Comparison of ENCODE assay signal across 8 cellular contexts in the genomic region with DNA sequence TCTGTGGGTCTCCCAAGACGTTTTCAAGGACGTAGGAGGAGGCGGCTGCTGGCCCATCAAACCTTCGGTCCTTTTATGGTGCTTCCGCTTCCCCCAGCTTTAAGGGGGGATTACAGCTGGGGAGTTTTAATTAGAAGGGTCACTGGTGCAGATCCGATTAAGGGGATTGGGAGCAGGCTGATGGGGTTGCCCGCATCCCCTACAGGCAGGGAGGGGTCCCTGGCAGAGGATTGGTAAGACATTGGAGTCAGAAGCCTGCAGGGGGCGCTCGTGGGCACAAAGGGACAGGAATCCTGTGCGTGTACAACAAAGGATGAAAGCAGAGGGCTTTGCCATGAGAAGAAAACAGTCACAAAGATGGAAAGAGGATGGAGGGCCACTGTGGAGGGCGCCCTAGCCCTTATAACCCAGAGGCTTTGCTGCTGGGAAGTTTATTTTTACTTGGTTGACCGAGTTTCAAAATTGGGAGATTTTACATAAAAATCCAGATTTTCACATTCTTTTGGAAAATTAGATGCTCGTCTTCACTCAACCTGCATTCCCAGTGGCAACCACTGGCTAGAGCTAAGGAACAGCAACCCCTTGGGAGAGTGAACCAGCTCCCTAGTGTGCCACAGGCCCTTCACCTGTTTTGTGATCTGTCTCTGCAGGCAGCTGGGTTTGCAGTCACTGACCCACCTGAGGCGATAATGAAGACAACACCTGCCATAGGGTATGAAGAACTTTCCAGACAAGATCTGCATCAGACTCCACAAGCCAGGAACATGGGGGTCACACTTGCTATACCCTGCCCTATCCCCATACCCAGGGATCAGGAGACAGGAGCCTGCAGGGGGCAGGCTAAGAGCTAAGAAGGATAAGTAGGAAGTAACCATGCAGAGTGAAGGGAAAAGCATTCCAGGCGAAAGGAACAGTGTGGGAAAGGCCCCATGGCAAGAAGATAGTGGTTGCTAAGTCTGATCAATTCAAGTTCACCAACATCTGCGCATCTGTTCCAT.
A peak's percentile ranks its signal among the peaks of the same experiment; 100 is the strongest.
DNase-seq lines count a peak whose midpoint lies in the region; ATAC-seq, FAIRE-seq and TF ChIP-seq lines count a peak whose summit lies in the region.

No MANE protein-coding gene starts in this region.

- H3K27me3 Mint-ChIP-seq in stimulated activated memory B cell treated with anti-CD40 and anti-IgM and Interleukin-4, amounts not matched to agents 10 μg/mL and 1 μg/mL and 100 μg/mL, for 72 hours: peaks cover 55% of the 10 kb centered on the region

- H3K9me2 ChIP-seq in Karpas-422 (replicated peaks; ENCODE audit: insufficient read depth, low read length): no peaks in the 10 kb centered on the region

- H3K36me3 ChIP-seq in Karpas-422 (ENCODE audit: insufficient read depth, low read length): no peaks in the 10 kb centered on the region
- no peaks in the 10 kb centered on the region for H3K36me3 ChIP-seq in SJSA1

- H3K79me2 ChIP-seq in Karpas-422 (ENCODE audit: low read length): no peaks in the 10 kb centered on the region

- DNase-seq in D721Med (ENCODE audit: insufficient read length, low spot score) (peak; percentile 57), Karpas-422 (peak; percentile 92), SJSA1 (ENCODE audit: low read depth in 1 of 2, low spot score in 2 of 2) (peak; percentile 56 to 87), head of caudate nucleus (peak; percentile 53 to 89 (median 77)), pulmonary artery endothelial cell (ENCODE audit: low read depth, low spot score) (peak; percentile 22)
- DNase-seq in activated naive CD4-positive, alpha-beta T cell treated with Interleukin-2 at 50 U/mL for 16 hours: peak; percentile 62

- H3K27ac ChIP-seq in Karpas-422 (ENCODE audit: low read length): no peak overlapping the region
- H3K27ac ChIP-seq in SJSA1: no peak overlapping the region

- peaks cover 4% of the 10 kb centered on the region for H3K9me3 Mint-ChIP-seq in stimulated activated memory B cell treated with anti-CD40 and anti-IgM and Interleukin-4, amounts not matched to agents 10 μg/mL and 1 μg/mL and 100 μg/mL, for 72 hours

- H3K27ac Mint-ChIP-seq in stimulated activated memory B cell treated with anti-CD40 and anti-IgM and Interleukin-4, amounts not matched to agents 10 μg/mL and 1 μg/mL and 100 μg/mL, for 72 hours: no peak overlapping the region

- H3K4me1 ChIP-seq in Karpas-422 (ENCODE audit: low read length) (no peaks in the 10 kb centered on the region), SJSA1 (replicated peaks) (no peaks in the 10 kb centered on the region)

- no peaks in the 10 kb centered on the region for H3K36me3 Mint-ChIP-seq in stimulated activated memory B cell treated with anti-CD40 and anti-IgM and Interleukin-4, amounts not matched to agents 10 μg/mL and 1 μg/mL and 100 μg/mL, for 72 hours

- no peaks in the 10 kb centered on the region for H3K9me3 ChIP-seq in Karpas-422 (ENCODE audit: low read length)
- no peaks in the 10 kb centered on the region for H3K9me3 ChIP-seq in SJSA1 (replicated peaks)

- H3K27me3 ChIP-seq in Karpas-422 (ENCODE audit: low read length): no peaks in the 10 kb centered on the region
- no peaks in the 10 kb centered on the region for H3K27me3 ChIP-seq in SJSA1 (replicated peaks)

- FAIRE-seq in D721Med (lab: Jason Lieb, UNC): no peak

- 0 out of 2 replicates have a peak, but pooled peaks cover 3% of the 10 kb centered on the region for H4K20me1 ChIP-seq in Karpas-422 (ENCODE audit: insufficient read depth, low read depth, low read length)

- no peaks in the 10 kb centered on the region for H3K4me1 Mint-ChIP-seq in stimulated activated memory B cell treated with anti-CD40 and anti-IgM and Interleukin-4, amounts not matched to agents 10 μg/mL and 1 μg/mL and 100 μg/mL, for 72 hours

- intact Hi-C loops in head of caudate nucleus (cut with DNase I): no loop called here

- H3K4me3 ChIP-seq in Karpas-422 (ENCODE audit: low read length): no peak overlapping the region
- no peak overlapping the region for H3K4me3 ChIP-seq in SJSA1

- no peak overlapping the region for H3K4me3 Mint-ChIP-seq in stimulated activated memory B cell treated with anti-CD40 and anti-IgM and Interleukin-4, amounts not matched to agents 10 μg/mL and 1 μg/mL and 100 μg/mL, for 72 hours

- no peak overlapping the region for H3K4me2 ChIP-seq in Karpas-422 (ENCODE audit: low read depth, low read length, poor library complexity, severe bottlenecking)

- ATAC-seq in HG02884 (IDR thresholded peaks at IDR 0.05; ENCODE audit: unreplicated experiment): no peak
- no peak for ATAC-seq in stimulated activated memory B cell treated with anti-CD40 and anti-IgM and Interleukin-4, amounts not matched to agents 10 μg/mL and 1 μg/mL and 100 μg/mL, for 72 hours

- no peak overlapping the region for H2AFZ ChIP-seq in Karpas-422 (ENCODE audit: low read length)

- H3K9ac ChIP-seq in Karpas-422 (ENCODE audit: low read length): no peak overlapping the region

- TF ChIP-seq CTCF in D721Med (IDR thresholded peaks at IDR 0.05; ENCODE audit: insufficient read depth, missing control alignments): peak; percentile 79

Comparison
In these comparisons a context has a peak if more than half of its experiments do, and no peak if none do; other contexts are left out.
1. DNase-seq: peak in every context shown above with its lines; median percentile 92 in Karpas-422; 77 in head of caudate nucleus; 72 in SJSA1; 62 in activated naive CD4-positive, alpha-beta T cell treated with Interleukin-2 at 50 U/mL for 16 hours; 57 in D721Med; 22 in pulmonary artery endothelial cell.